Comparison of ENCODE assay signal across 2 cellular contexts in genomic region chr6:15042938-15043337, GRCh38.
TF ChIP-seq lines count a peak whose summit lies in the region.

No MANE protein-coding gene starts in this region.

TF ChIP-seq in GM23338, 12 proteins besides CTCF, POLR2A, EP300 and RAD21 (continued from another document):
- TF ChIP-seq ZNF462 (CRISPR knock-in tag; IDR thresholded peaks at IDR 0.05) (no peak), JUNB (IDR thresholded peaks at IDR 0.05; ENCODE audit: unreplicated experiment) (no peak), EZH2phosphoT487 (IDR thresholded peaks at IDR 0.05; ENCODE audit: unreplicated experiment) (no peak), EZH2 (IDR thresholded peaks at IDR 0.05; ENCODE audit: low read depth, unreplicated experiment) (no peak), ZNF114 (CRISPR knock-in tag; IDR thresholded peaks at IDR 0.05) (no peak), NANOG (IDR thresholded peaks at IDR 0.05; ENCODE audit: borderline replicate concordance) (no peak), ZNF331 (CRISPR knock-in tag; IDR thresholded peaks at IDR 0.05; ENCODE audit: low read depth) (no peak), STAT1 (IDR thresholded peaks at IDR 0.05; ENCODE audit: unreplicated experiment) (no peak), ETS1 (IDR thresholded peaks at IDR 0.05) (no peak), POLR2AphosphoS5 (IDR thresholded peaks at IDR 0.05; ENCODE audit: low read depth) (no peak)
- TF ChIP-seq, protein P1, sequence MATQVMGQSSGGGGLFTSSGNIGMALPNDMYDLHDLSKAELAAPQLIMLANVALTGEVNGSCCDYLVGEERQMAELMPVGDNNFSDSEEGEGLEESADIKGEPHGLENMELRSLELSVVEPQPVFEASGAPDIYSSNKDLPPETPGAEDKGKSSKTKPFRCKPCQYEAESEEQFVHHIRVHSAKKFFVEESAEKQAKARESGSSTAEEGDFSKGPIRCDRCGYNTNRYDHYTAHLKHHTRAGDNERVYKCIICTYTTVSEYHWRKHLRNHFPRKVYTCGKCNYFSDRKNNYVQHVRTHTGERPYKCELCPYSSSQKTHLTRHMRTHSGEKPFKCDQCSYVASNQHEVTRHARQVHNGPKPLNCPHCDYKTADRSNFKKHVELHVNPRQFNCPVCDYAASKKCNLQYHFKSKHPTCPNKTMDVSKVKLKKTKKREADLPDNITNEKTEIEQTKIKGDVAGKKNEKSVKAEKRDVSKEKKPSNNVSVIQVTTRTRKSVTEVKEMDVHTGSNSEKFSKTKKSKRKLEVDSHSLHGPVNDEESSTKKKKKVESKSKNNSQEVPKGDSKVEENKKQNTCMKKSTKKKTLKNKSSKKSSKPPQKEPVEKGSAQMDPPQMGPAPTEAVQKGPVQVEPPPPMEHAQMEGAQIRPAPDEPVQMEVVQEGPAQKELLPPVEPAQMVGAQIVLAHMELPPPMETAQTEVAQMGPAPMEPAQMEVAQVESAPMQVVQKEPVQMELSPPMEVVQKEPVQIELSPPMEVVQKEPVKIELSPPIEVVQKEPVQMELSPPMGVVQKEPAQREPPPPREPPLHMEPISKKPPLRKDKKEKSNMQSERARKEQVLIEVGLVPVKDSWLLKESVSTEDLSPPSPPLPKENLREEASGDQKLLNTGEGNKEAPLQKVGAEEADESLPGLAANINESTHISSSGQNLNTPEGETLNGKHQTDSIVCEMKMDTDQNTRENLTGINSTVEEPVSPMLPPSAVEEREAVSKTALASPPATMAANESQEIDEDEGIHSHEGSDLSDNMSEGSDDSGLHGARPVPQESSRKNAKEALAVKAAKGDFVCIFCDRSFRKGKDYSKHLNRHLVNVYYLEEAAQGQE (IDR thresholded peaks at IDR 0.05; ENCODE audit: unreplicated experiment), result no peak

TF ChIP-seq in K562, 482 proteins besides CTCF, POLR2A, EP300 and RAD21 (continued from another document):
- TF ChIP-seq DPF2 (IDR thresholded peaks at IDR 0.05) (0 out of 2 replicates have a peak, but pooled peaks have one; percentile 14), ARID1B (IDR thresholded peaks at IDR 0.05) (peak; percentile 38; the same call in 1 of the 2 replicates), NCOR1 (IDR thresholded peaks at IDR 0.05) (peak; percentile 30; the same call in 1 of the 2 replicates), PHF21A (IDR thresholded peaks at IDR 0.05; ENCODE audit: borderline replicate concordance, low read depth) (no peak), SRSF7 (optimal IDR thresholded peaks at IDR 0.05; ENCODE audit: low read depth, low read length) (no peak), TAL1 (IDR thresholded peaks at IDR 0.05) (peak; percentile 24; the same call in 1 of the 2 replicates), MAZ (CRISPR knock-in tag; conservative IDR thresholded peaks at IDR 0.05 in 1 of 2, IDR thresholded peaks at IDR 0.05 in 1 of 2) (no peak), CBFA2T2 (conservative IDR thresholded peaks at IDR 0.05) (peak; percentile 40; the same call in 1 of the 2 replicates), ZNF184 (CRISPR knock-in tag; IDR thresholded peaks at IDR 0.05) (no peak), NFE2 (IDR thresholded peaks at IDR 0.05; ENCODE audit: low read depth) (peak; percentile 25; the same call in 1 of the 2 replicates), ZKSCAN8 (CRISPR knock-in tag; IDR thresholded peaks at IDR 0.05) (peak; percentile 95), KDM1A (IDR thresholded peaks at IDR 0.05) (peak in 1 of 2 experiments; percentile 48; a peak in 1 of 4 replicates), ZNF263 (CRISPR knock-in tag; IDR thresholded peaks at IDR 0.05; ENCODE audit: borderline replicate concordance) (no peak), TEAD4 (IDR thresholded peaks at IDR 0.05; ENCODE audit: low read length) (0 out of 2 replicates have a peak, but pooled peaks have one; percentile 35), TEAD4 (CRISPR knock-in tag; IDR thresholded peaks at IDR 0.05; ENCODE audit: borderline replicate concordance) (no peak)
